23 cellular contexts compared by ENCODE assay signal in genomic region chr4:73185903-73186302, GRCh38.
DNase-seq lines count a peak whose midpoint lies in the region; ATAC-seq, FAIRE-seq and TF ChIP-seq lines count a peak whose summit lies in the region.
"Had no signal": no experiment of that assay in that cellular context is flagged by ENCODE, and none has a peak within 500 bp of the region (broad histone marks: within the 10 kb centered on the region; RNA-seq: fewer than 3 reads in every experiment).

No MANE protein-coding gene starts in this region.

- no peaks in the 10 kb centered on the region for H3K9me1 ChIP-seq in K562 (ENCODE audit: control insufficient read depth, insufficient read depth, low read length)

- TF ChIP-seq CTCF in K562 (IDR thresholded peaks at IDR 0.05 in 2 of 3, conservative IDR thresholded peaks at IDR 0.05 in 1 of 3; ENCODE audit: insufficient read depth in 2 of 3, low read depth in 1 of 3, low read length in 3 of 3) (no peak), RWPE1 (conservative IDR thresholded peaks at IDR 0.05; ENCODE audit: low read depth) (no peak)

- H3K9me3 ChIP-seq in K562 (replicated peaks; ENCODE audit: control insufficient read depth, insufficient read depth, low read depth, low read length) = no peaks in the 10 kb centered on the region
- H3K9me3 ChIP-seq: BE2C had no signal

- H4K20me1 ChIP-seq in K562 (replicated peaks; ENCODE audit: control insufficient read depth, insufficient read depth, low read length) = no peaks in the 10 kb centered on the region

- no peak for TF ChIP-seq RAD21 in K562 (CRISPR knock-in tag; conservative IDR thresholded peaks at IDR 0.05 in 1 of 2, IDR thresholded peaks at IDR 0.05 in 1 of 2)

- no peaks in the 10 kb centered on the region for H3K27me3 ChIP-seq in K562 (ENCODE audit: control insufficient read depth in 2 of 2, insufficient read depth in 2 of 2, low read length in 2 of 2)
- H3K27me3 ChIP-seq: BE2C, BLaER1 had no signal

- H3K4me1 ChIP-seq in K562 (replicated peaks in 1 of 2; ENCODE audit: control insufficient read depth in 2 of 2, insufficient read depth in 2 of 2, low read length in 2 of 2) = peaks cover 0 to 4% of the 10 kb centered on the region in 2 experiments; a peak in 2 of 5 replicates
- H3K4me1 ChIP-seq: BE2C had no signal

- no peak overlapping the region for H3K9ac ChIP-seq in K562 (ENCODE audit: insufficient read depth in 1 of 2, low read depth in 2 of 2, low read length in 2 of 2)
- H3K9ac ChIP-seq: BLaER1 had no signal

- intact Hi-C loops in K562 (cut with micrococcal nuclease) = no loop called here

- in situ Hi-C loops in K562 (cut with MboI) = no loop called here

- POLR2A ChIA-PET in K562 (lab: Yijun Ruan, JAX) = interaction anchor here (0.6 kb wide), 1 partner anchor 72 kb away, joined by 4 read pairs; no protein-coding TSS in a partner anchor
- POLR2A ChIA-PET in RWPE1 (lab: Yijun Ruan, JAX; ENCODE audit: low non-redundant PET) = no interaction called here

- no peak overlapping the region for H2AFZ ChIP-seq in K562 (ENCODE audit: low read depth, low read length)

- BruUV-seq in K562 (replicated peaks; lab: Mats Ljungman, UMichigan) = no TSS peak

- H3K36me3 ChIP-seq in K562 (ENCODE audit: control insufficient read depth, insufficient read depth, low read length) = peaks cover 38% of the 10 kb centered on the region; the same call in 1 of the 3 replicates

- peak; percentile 41 for FAIRE-seq in RCC 7860 (lab: Jason Lieb, UNC)
- FAIRE-seq in K562 (lab: Jason Lieb, UNC) = no peak
- peak; percentile 91 for FAIRE-seq in frontal cortex (lab: Jason Lieb, UNC)
- FAIRE-seq: GM12891, GM19239 had no signal

- TF ChIP-seq POLR2A in K562 (conservative IDR thresholded peaks at IDR 0.05) = no peak

- H3K4me3 ChIP-seq in K562 = no peak overlapping the region
- H3K4me3 ChIP-seq: BLaER1 had no signal

- H3K27ac ChIP-seq in K562 (ENCODE audit: extremely low read depth, low read depth, low read length) = no peak overlapping the region
- no peak overlapping the region for H3K27ac ChIP-seq in RWPE1
- H3K27ac ChIP-seq: BLaER1 had no signal

- CTCF ChIA-PET in K562 (lab: Yijun Ruan, JAX; ENCODE audit: low intra/inter-chr PET ratio) (no interaction called here), RWPE1 (lab: Yijun Ruan, JAX) (no interaction called here)

- H3K4me2 ChIP-seq in K562 (ENCODE audit: insufficient read depth, low read length) = no peak overlapping the region
- H3K4me2 ChIP-seq: BLaER1 had no signal

- no peak for TF ChIP-seq EP300 in K562 (IDR thresholded peaks at IDR 0.05; ENCODE audit: low read length)

- ATAC-seq in K562 = no peak

- H3K79me2 ChIP-seq in K562 (ENCODE audit: control insufficient read depth, insufficient read depth, low read length) = peaks cover 94% of the 10 kb centered on the region

- no peak for DNase-seq in RCC 7860 (ENCODE audit: low spot score)
- DNase-seq in K562 (ENCODE audit: extremely low read depth in 1 of 4, low spot score in 3 of 4) = no peak
- no peak for DNase-seq in frontal cortex (ENCODE audit: low spot score in 2 of 2)
- DNase-seq in EL = no peak
- no peak for DNase-seq in RWPE1 (ENCODE audit: low spot score)
- no peak for DNase-seq in NK-92 (lab: John Stamatoyannopoulos, UW; ENCODE audit: unreplicated experiment)
- DNase-seq: 8988T; ACHN; BE2C; C1 segment of cervical spinal cord; CD4-positive, alpha-beta memory T cell; CD4-positive, CD25-positive, alpha-beta regulatory T cell; CD8-positive, alpha-beta memory T cell; COR-L47; DMS 273 treated with DMSO at 0.1 percent for 48 hours; DMS153; DMS53; DMS79; DND-41; GF-D8 had no signal

TF ChIP-seq in K562, 482 proteins besides CTCF, POLR2A, EP300 and RAD21:
- TF ChIP-seq C11orf30 (IDR thresholded peaks at IDR 0.05; ENCODE audit: low read depth) = peak; percentile 74
- TF ChIP-seq ZNF316 (IDR thresholded peaks at IDR 0.05) = peak; percentile 84
- no peak for TF ChIP-seq ETS2 (tag; IDR thresholded peaks at IDR 0.05; ENCODE audit: borderline replicate concordance, poor library complexity, severe bottlenecking)
